ENCODE assay signal across 20 cellular contexts in the genomic region with DNA sequence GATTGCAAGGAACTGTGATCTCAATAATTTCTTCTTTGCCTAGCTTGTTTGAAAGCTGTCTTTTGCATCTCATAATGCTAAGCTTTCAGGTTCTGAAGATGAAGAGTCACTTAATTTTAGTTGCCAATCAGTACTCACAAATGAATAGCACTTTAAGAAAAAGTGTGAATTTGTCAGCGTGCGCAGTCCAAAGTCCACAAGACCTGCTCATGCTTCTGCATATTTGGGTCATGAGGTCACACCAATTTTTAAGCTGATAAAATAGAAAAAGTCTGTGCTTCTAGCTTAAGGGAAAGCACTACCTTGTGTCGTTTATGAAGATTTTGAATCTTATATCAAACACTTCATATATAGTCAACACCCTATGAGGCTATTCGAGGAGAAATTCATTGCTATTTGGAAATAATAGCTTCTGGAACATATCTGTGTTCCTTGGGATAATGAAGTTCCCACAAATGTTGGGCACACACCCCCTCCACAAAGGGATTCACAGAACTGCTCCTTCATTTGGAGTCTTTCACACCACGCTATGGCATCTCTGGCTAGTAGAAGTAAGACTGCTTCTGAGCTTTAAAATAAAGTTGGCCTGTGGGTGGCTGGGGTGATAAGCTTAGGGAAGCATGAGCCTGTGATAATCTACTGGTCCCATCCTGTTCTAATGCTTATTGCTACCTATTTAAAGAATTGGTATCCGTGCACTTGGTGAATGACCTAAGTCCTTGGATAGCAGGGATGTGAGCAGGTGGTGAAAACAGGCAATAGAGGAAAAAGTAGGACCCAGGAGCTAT. TPM values are rescaled to one million over a fixed set of nuclear protein-coding genes. Genes with fewer than 3 reads are reported as not detected.
A peak's percentile ranks its signal among the peaks of the same experiment; 100 is the strongest.
DNase-seq lines count a peak whose midpoint lies in the region; ATAC-seq, FAIRE-seq and TF ChIP-seq lines count a peak whose summit lies in the region.
"Had no signal": no experiment of that assay in that cellular context is flagged by ENCODE, and none has a peak within 500 bp of the region (broad histone marks: within the 10 kb centered on the region; RNA-seq: fewer than 3 reads in every experiment).

No MANE protein-coding gene starts in this region.

- no peaks in the 10 kb centered on the region for H4K20me1 ChIP-seq in K562 (replicated peaks; ENCODE audit: control insufficient read depth, insufficient read depth, low read length)
- H4K20me1 ChIP-seq: BLaER1 had no signal

- H3K4me1 ChIP-seq in K562 (replicated peaks in 1 of 2; ENCODE audit: control insufficient read depth in 2 of 2, insufficient read depth in 2 of 2, low read length in 2 of 2) (no peaks in the 10 kb centered on the region), liver (ENCODE audit: control insufficient read depth in 4 of 4, insufficient read depth in 4 of 4, low read length in 3 of 4) (peaks cover 4 to 46% (median 30%) of the 10 kb centered on the region in 4 donors)
- H3K4me1 ChIP-seq: BLaER1 had no signal

- no peaks in the 10 kb centered on the region for H3K9me3 ChIP-seq in K562 (replicated peaks; ENCODE audit: control insufficient read depth, insufficient read depth, low read depth, low read length)
- H3K9me3 ChIP-seq in liver (ENCODE audit: control insufficient read depth in 4 of 4, low read length in 3 of 4), result no peaks in the 10 kb centered on the region
- H3K9me3 ChIP-seq: BLaER1, SK-N-SH had no signal

- intact Hi-C loops in K562 (cut with micrococcal nuclease), result no loop called here

- H3K9ac ChIP-seq in K562 (ENCODE audit: insufficient read depth in 1 of 2, low read depth in 2 of 2, low read length in 2 of 2) (no peak overlapping the region), liver (ENCODE audit: low read depth in 1 of 2, low read length in 2 of 2) (no peak overlapping the region)
- H3K9ac ChIP-seq: BLaER1, SK-N-SH had no signal

- no peaks in the 10 kb centered on the region for H3K79me2 ChIP-seq in K562 (ENCODE audit: control insufficient read depth, insufficient read depth, low read length)

- no peak overlapping the region for H3K4me2 ChIP-seq in K562 (ENCODE audit: insufficient read depth, low read length)
- H3K4me2 ChIP-seq: BLaER1, SK-N-SH had no signal

- FAIRE-seq in K562 (lab: Jason Lieb, UNC) (no peak), urothelium cell line (lab: Jason Lieb, UNC) (peak; percentile 23)

- TF ChIP-seq CTCF in K562 (IDR thresholded peaks at IDR 0.05 in 2 of 3, conservative IDR thresholded peaks at IDR 0.05 in 1 of 3; ENCODE audit: insufficient read depth in 2 of 3, low read depth in 1 of 3, low read length in 3 of 3) (no peak), liver (IDR thresholded peaks at IDR 0.05; ENCODE audit: low read depth, low read length, missing input control) (peak; percentile 1)

- TF ChIP-seq POLR2A in K562 (conservative IDR thresholded peaks at IDR 0.05), result no peak

- in situ Hi-C loops in K562 (cut with MboI), result no loop called here

- no peak for TF ChIP-seq RAD21 in K562 (CRISPR knock-in tag; conservative IDR thresholded peaks at IDR 0.05 in 1 of 2, IDR thresholded peaks at IDR 0.05 in 1 of 2)
- no peak for TF ChIP-seq RAD21 in liver (IDR thresholded peaks at IDR 0.05)

- H3K27me3 ChIP-seq in K562 (ENCODE audit: control insufficient read depth in 2 of 2, insufficient read depth in 2 of 2, low read length in 2 of 2) (no peaks in the 10 kb centered on the region), liver (ENCODE audit: control insufficient read depth in 4 of 4, insufficient read depth in 4 of 4, low read length in 3 of 4) (no peaks in the 10 kb centered on the region)
- H3K27me3 ChIP-seq: BLaER1 had no signal

- POLR2A ChIA-PET in K562 (lab: Yijun Ruan, JAX), result interaction anchor here (0.7 to 1.4 kb wide), 4 partner anchors 8 to 40 kb away, joined by 3 to 4 read pairs (median 3); no protein-coding TSS in a partner anchor

- no peak for TF ChIP-seq EP300 in K562 (IDR thresholded peaks at IDR 0.05; ENCODE audit: low read length)

- no peak overlapping the region for H2AFZ ChIP-seq in K562 (ENCODE audit: low read depth, low read length)

- H3K27ac ChIP-seq in K562 (ENCODE audit: extremely low read depth, low read depth, low read length) (no peak overlapping the region), liver (ENCODE audit: low read depth in 1 of 2, low read length in 2 of 2) (peak overlapping the region in 1 of 2 donors; percentile 42)
- H3K27ac ChIP-seq: BLaER1 had no signal

- H3K4me3 ChIP-seq in K562 (no peak overlapping the region), liver (ENCODE audit: low read depth in 1 of 3, low read length in 3 of 3) (no peak overlapping the region)
- H3K4me3 ChIP-seq: BLaER1 had no signal

- DNase-seq in LoVo (ENCODE audit: low spot score), result peak; percentile 18
- no peak for DNase-seq in K562 (ENCODE audit: extremely low read depth in 1 of 4, low spot score in 3 of 4)
- DNase-seq in urothelium cell line (ENCODE audit: low spot score), result no peak
- no peak for DNase-seq in effector CD8-positive, alpha-beta T cell (lab: John Stamatoyannopoulos, UW)
- DNase-seq: CD4-positive, alpha-beta memory T cell; DMS79 treated with DMSO at 0.1 percent for 48 hours; KG1; NCI-H1417; NCI-H187; NCI-H2107; NCI-H510A treated with DMSO at 0.1 percent for 48 hours; NCI-H774; RPMI8226; SHP77 treated with DMSO at 0.1 percent for 48 hours; SK-N-SH had no signal

- no TSS peak for BruUV-seq in K562 (replicated peaks; lab: Mats Ljungman, UMichigan)

- H3K9me1 ChIP-seq in K562 (ENCODE audit: control insufficient read depth, insufficient read depth, low read length), result no peaks in the 10 kb centered on the region

- H3K36me3 ChIP-seq in K562 (ENCODE audit: control insufficient read depth, insufficient read depth, low read length) (no peaks in the 10 kb centered on the region), liver (ENCODE audit: control insufficient read depth in 4 of 4, insufficient read depth in 3 of 4, low read depth in 1 of 4, low read length in 3 of 4) (peaks cover 2 to 14% (median 6%) of the 10 kb centered on the region in 4 donors)
- H3K36me3 ChIP-seq: BLaER1 had no signal

- CTCF ChIA-PET in K562 (lab: Yijun Ruan, JAX; ENCODE audit: low intra/inter-chr PET ratio), result interaction anchor here (0.6 kb wide), 1 partner anchor 138 kb away, joined by 3 read pairs; no protein-coding TSS in a partner anchor

- 7% methylated on average over 6 of the region's 6 CpGs for WGBS in K562 (ENCODE audit: insufficient coverage, low coverage, missing lambda C conversion rate)
- WGBS in liver, result 76% methylated on average over 6 of the region's 6 CpGs

- ATAC-seq in K562, result no peak; the same call in 2 of the 3 replicates
- no peak for ATAC-seq in HG03097 (IDR thresholded peaks at IDR 0.05; ENCODE audit: low FRiP score, unreplicated experiment)
- no peak for ATAC-seq in HG02884 (IDR thresholded peaks at IDR 0.05; ENCODE audit: unreplicated experiment)

TF ChIP-seq in K562, 482 proteins besides CTCF, POLR2A, EP300 and RAD21:
- TF ChIP-seq TCF3 (CRISPR knock-in tag; IDR thresholded peaks at IDR 0.05), result peak; percentile 30; the same call in 1 of the 2 replicates
- TF ChIP-seq ZNF24 (IDR thresholded peaks at IDR 0.05), result no peak

TF ChIP-seq in liver, 16 proteins besides CTCF, POLR2A, EP300 and RAD21 (continues in another document):
- TF ChIP-seq GABPA (IDR thresholded peaks at IDR 0.05 in 1 of 2, conservative IDR thresholded peaks at IDR 0.05 in 1 of 2) (no peak), FOXA2 (IDR thresholded peaks at IDR 0.05) (no peak), JUND (IDR thresholded peaks at IDR 0.05) (peak in 1 of 2 donors; percentile 76), HNF4A (conservative IDR thresholded peaks at IDR 0.05) (peak; percentile 53 to 72), FOXA1 (IDR thresholded peaks at IDR 0.05) (no peak), SP1 (IDR thresholded peaks at IDR 0.05) (no peak), EGR1 (IDR thresholded peaks at IDR 0.05; ENCODE audit: low read depth in 2 of 2) (no peak), NR2F2 (IDR thresholded peaks at IDR 0.05) (no peak), RXRA (IDR thresholded peaks at IDR 0.05) (no peak)
- TF ChIP-seq, protein P1, sequence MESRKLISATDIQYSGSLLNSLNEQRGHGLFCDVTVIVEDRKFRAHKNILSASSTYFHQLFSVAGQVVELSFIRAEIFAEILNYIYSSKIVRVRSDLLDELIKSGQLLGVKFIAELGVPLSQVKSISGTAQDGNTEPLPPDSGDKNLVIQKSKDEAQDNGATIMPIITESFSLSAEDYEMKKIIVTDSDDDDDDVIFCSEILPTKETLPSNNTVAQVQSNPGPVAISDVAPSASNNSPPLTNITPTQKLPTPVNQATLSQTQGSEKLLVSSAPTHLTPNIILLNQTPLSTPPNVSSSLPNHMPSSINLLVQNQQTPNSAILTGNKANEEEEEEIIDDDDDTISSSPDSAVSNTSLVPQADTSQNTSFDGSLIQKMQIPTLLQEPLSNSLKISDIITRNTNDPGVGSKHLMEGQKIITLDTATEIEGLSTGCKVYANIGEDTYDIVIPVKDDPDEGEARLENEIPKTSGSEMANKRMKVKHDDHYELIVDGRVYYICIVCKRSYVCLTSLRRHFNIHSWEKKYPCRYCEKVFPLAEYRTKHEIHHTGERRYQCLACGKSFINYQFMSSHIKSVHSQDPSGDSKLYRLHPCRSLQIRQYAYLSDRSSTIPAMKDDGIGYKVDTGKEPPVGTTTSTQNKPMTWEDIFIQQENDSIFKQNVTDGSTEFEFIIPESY (IDR thresholded peaks at IDR 0.05), result no peak
- TF ChIP-seq, protein P2, sequence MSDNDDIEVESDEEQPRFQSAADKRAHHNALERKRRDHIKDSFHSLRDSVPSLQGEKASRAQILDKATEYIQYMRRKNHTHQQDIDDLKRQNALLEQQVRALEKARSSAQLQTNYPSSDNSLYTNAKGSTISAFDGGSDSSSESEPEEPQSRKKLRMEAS (IDR thresholded peaks at IDR 0.05), result no peak

RNA-seq across cellular contexts. Expression of a gene that starts 33.3 kb away (rescaled TPM):
- not detected in 2 replicates for total RNA-seq in K562 (2011; cell fraction: chromatin; rRNA removed; ENCODE audit: low replicate concordance)
- total RNA-seq in K562 (2011; cell fraction: nucleolus; rRNA removed), result not detected in 2 replicates
- not detected in 2 replicates for total RNA-seq in K562 (2011; cell fraction: nucleoplasm; rRNA removed)
- not detected in 2 replicates for total RNA-seq in K562 (2014; rRNA removed)
- not detected in 2 replicates for total RNA-seq in K562 (2014; rRNA removed; fragmentation: Illumina TruSeq; extraction: Trizol)
- not detected in 2 replicates for total RNA-seq in K562 (2015; rRNA removed; fragmentation: Illumina TruSeq; extraction: Trizol)
- 0.04 and 0.11 TPM in 2 replicates for total RNA-seq in K562 (2021)
- polyA plus RNA-seq in K562 (2011; rRNA removed), result not detected in 2 replicates
- polyA plus RNA-seq in K562 (2011; cell fraction: cytosol; rRNA removed), result not detected in 2 replicates
- not detected in 2 replicates for polyA plus RNA-seq in K562 (2011; cell fraction: nucleus; rRNA removed)
- polyA plus RNA-seq in K562 (2012), result 0.01 and 0.04 TPM in 2 replicates
- polyA plus RNA-seq in K562 (2014; fragmentation: Illumina TruSeq; extraction: Trizol), result not detected in 2 replicates
- not detected for polyA plus RNA-seq in K562 (2014; fragmentation: Nextera tagmentation; extraction: Ambion mirVana)
- not detected in 2 replicates for polyA plus RNA-seq in K562 (2014; rRNA removed)
- not detected in 2 replicates for polyA minus RNA-seq in K562 (2011; rRNA and poly(A)+ RNA removed)
- polyA minus RNA-seq in K562 (2011; cell fraction: cytosol; rRNA and poly(A)+ RNA removed), result not detected in 2 replicates
- polyA minus RNA-seq in K562 (2011; cell fraction: nucleus; rRNA and poly(A)+ RNA removed), result not detected in 2 replicates
- total RNA-seq in liver, result 100 to 1,000 TPM in 1 of 2 donors, 10 to 100 TPM in 1; 44.6 to 198 TPM
- 100 to 1,000 TPM in 1 of 2 donors, 10 to 100 TPM in 1; 31.8 to 177 TPM for polyA plus RNA-seq in liver
- total RNA-seq: A673; CD4-positive, alpha-beta memory T cell had no signal
- polyA plus RNA-seq: CD4-positive, alpha-beta memory T cell; SK-N-SH had no signal

Comparison
In these comparisons a context has a peak if more than half of its experiments do, and no peak if none do; other contexts are left out.
1. RNA of a gene that starts 33.3 kb away (total RNA-seq): 44.6 to 198 TPM in liver; 0.04 to 0.11 TPM in K562; every median in the first group is over 10 times any median in the second.